Comparison of ENCODE assay signal across 7 cellular contexts in the genomic region with DNA sequence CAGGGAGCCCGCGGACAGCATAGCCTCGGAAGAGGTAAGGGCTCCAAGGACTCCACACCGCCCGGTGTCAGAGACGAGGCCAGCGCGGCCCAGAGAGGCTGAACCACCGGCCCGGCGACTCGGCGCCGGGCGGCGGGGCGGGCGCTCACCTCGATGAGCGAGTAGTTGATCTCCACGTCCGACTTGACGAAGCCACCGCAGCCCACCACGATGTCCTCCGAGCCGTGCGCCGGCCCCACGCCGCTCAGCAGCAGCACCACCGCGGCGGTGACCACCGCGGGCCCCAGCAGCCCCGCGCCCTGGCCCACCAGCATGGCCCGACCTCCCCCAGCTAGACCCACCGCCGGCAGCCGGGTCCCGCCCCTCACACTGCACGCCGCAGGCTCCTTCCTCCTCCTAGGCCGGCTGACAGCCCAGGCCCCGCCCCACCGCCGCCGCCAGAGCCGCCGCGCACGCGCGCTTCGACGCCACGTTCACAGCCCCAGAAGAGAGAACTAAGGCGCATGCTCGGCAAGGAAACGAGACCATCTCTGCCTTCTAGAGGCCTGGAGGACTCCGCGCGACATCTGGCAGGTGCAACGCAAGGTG.
DNase-seq lines count a peak whose midpoint lies in the region; ATAC-seq and TF ChIP-seq lines count a peak whose summit lies in the region.
"Not testable (repeated sequence)": the region's sequence is repeated elsewhere in the genome, so short reads cannot be mapped to it uniquely, and the experiment has no call there.

A gene with protein sequence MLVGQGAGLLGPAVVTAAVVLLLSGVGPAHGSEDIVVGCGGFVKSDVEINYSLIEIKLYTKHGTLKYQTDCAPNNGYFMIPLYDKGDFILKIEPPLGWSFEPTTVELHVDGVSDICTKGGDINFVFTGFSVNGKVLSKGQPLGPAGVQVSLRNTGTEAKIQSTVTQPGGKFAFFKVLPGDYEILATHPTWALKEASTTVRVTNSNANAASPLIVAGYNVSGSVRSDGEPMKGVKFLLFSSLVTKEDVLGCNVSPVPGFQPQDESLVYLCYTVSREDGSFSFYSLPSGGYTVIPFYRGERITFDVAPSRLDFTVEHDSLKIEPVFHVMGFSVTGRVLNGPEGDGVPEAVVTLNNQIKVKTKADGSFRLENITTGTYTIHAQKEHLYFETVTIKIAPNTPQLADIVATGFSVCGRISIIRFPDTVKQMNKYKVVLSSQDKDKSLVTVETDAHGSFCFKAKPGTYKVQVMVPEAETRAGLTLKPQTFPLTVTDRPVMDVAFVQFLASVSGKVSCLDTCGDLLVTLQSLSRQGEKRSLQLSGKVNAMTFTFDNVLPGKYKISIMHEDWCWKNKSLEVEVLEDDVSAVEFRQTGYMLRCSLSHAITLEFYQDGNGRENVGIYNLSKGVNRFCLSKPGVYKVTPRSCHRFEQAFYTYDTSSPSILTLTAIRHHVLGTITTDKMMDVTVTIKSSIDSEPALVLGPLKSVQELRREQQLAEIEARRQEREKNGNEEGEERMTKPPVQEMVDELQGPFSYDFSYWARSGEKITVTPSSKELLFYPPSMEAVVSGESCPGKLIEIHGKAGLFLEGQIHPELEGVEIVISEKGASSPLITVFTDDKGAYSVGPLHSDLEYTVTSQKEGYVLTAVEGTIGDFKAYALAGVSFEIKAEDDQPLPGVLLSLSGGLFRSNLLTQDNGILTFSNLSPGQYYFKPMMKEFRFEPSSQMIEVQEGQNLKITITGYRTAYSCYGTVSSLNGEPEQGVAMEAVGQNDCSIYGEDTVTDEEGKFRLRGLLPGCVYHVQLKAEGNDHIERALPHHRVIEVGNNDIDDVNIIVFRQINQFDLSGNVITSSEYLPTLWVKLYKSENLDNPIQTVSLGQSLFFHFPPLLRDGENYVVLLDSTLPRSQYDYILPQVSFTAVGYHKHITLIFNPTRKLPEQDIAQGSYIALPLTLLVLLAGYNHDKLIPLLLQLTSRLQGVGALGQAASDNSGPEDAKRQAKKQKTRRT (minus strand): TSS at position 371 of the 588 bp plus-strand sequence. CDS start 57 bp downstream, at position 314.

- H3K27me3 Mint-ChIP-seq in memory B cell, result not testable (repeated sequence)

- H3K4me2 ChIP-seq in OCI-LY1 (ENCODE audit: low read length), result peak within 1 kb of the TSS; percentile 60

- H3K79me2 ChIP-seq in OCI-LY1 (ENCODE audit: insufficient read depth, low read length), result not testable (repeated sequence)

- peak within 1 kb of the TSS; percentile 59 for H3K9ac ChIP-seq in OCI-LY1 (ENCODE audit: low read length)

- not testable (repeated sequence) for H3K27ac Mint-ChIP-seq in memory B cell

- ATAC-seq in GM19025 (IDR thresholded peaks at IDR 0.05; ENCODE audit: low read depth, unreplicated experiment), result peak; percentile 94
- ATAC-seq in HG03025 (IDR thresholded peaks at IDR 0.05; ENCODE audit: low FRiP score, unreplicated experiment), result peak; percentile 91
- peak; percentile 95 for ATAC-seq in memory B cell (ENCODE audit: low read depth)

- not testable (repeated sequence) for H3K9me3 Mint-ChIP-seq in memory B cell

- H3K36me3 Mint-ChIP-seq in memory B cell, result not testable (repeated sequence)

- not testable (repeated sequence) for H3K4me1 Mint-ChIP-seq in memory B cell

- H3K27me3 ChIP-seq in OCI-LY1 (ENCODE audit: insufficient read depth, low read length); effector memory CD4-positive, alpha-beta T cell (replicated peaks; ENCODE audit: control insufficient read depth, insufficient read depth, low read length, poor library complexity, severe bottlenecking): not testable (repeated sequence)

- not testable (repeated sequence) for H2AFZ ChIP-seq in OCI-LY1 (ENCODE audit: low read length)

- not testable (repeated sequence) for H3F3A ChIP-seq in OCI-LY1 (ENCODE audit: insufficient read depth, low read length)

- H3K9me3 ChIP-seq in OCI-LY1 (ENCODE audit: low read length); effector memory CD4-positive, alpha-beta T cell (ENCODE audit: control insufficient read depth, low read length): not testable (repeated sequence)

- not testable (repeated sequence) for H3K27ac ChIP-seq in OCI-LY1 (ENCODE audit: low read depth, low read length, poor library complexity, severe bottlenecking)
- peak within 1 kb of the TSS; percentile 48 for H3K27ac ChIP-seq in effector memory CD4-positive, alpha-beta T cell (ENCODE audit: insufficient read depth, low read length, poor library complexity, severe bottlenecking)

- peak within 1 kb of the TSS; percentile 60 for H3K4me3 ChIP-seq in OCI-LY1 (ENCODE audit: low read depth, low read length, poor library complexity, severe bottlenecking)
- peak within 1 kb of the TSS; percentile 29 for H3K4me3 ChIP-seq in effector memory CD4-positive, alpha-beta T cell (ENCODE audit: insufficient read depth, low read depth, low read length, poor library complexity, severe bottlenecking)

- not testable (repeated sequence) for H4K20me1 ChIP-seq in OCI-LY1 (ENCODE audit: insufficient read depth, low read length)

- H3K4me1 ChIP-seq in OCI-LY1 (ENCODE audit: insufficient read depth, low read length, severe bottlenecking); effector memory CD4-positive, alpha-beta T cell (ENCODE audit: control insufficient read depth, insufficient read depth, low read length, poor library complexity, severe bottlenecking): not testable (repeated sequence)

- peak; percentile 78 for DNase-seq in activated T-cell treated with anti-CD3 and anti-CD28 coated beads for 1 hour (ENCODE audit: low read depth)
- DNase-seq in effector memory CD4-positive, alpha-beta T cell, result peak; percentile 84 to 93 (median 87)
- DNase-seq in memory B cell (ENCODE audit: low spot score in 2 of 2), result peak; percentile 78 to 93
- peak; percentile 56 to 80 (median 76) for DNase-seq in stimulated activated CD4-positive, alpha-beta T cell treated with anti-CD3 and anti-CD28 coated beads, Interleukin-1b, Interleukin-23, amount 100 ng/mL, for 24 hours (ENCODE audit: low read depth in 4 of 4, low spot score in 1 of 4)

- not testable (repeated sequence) for H3K9me2 ChIP-seq in OCI-LY1 (ENCODE audit: low read depth, low read length)

- H3K4me3 Mint-ChIP-seq in memory B cell, result peak within 1 kb of the TSS; percentile 81

- not testable (repeated sequence) for TF ChIP-seq CTCF in OCI-LY1 (IDR thresholded peaks at IDR 0.05; ENCODE audit: low read length)

- H3K36me3 ChIP-seq in OCI-LY1 (ENCODE audit: insufficient read depth, low read length); effector memory CD4-positive, alpha-beta T cell (ENCODE audit: control insufficient read depth, insufficient read depth, low read length): not testable (repeated sequence)
